1 cellular context compared by ENCODE assay signal in genomic region chr21:36767096-36767495, GRCh38.
TF ChIP-seq lines count a peak whose summit lies in the region.

No MANE protein-coding gene starts in this region.

TF ChIP-seq in H1, 55 proteins besides CTCF, POLR2A, EP300 and RAD21:
- no peak for TF ChIP-seq CREB1 (IDR thresholded peaks at IDR 0.05)
- no peak for TF ChIP-seq EGR1 (IDR thresholded peaks at IDR 0.05; ENCODE audit: borderline replicate concordance, low read depth, low read length)
- no peak for TF ChIP-seq RBBP5 (IDR thresholded peaks at IDR 0.05; ENCODE audit: borderline replicate concordance, low read depth, low read length)
- no peak for TF ChIP-seq CTBP2 (IDR thresholded peaks at IDR 0.05; ENCODE audit: borderline replicate concordance, insufficient read depth, insufficient read length, low read length)
- TF ChIP-seq YY1 (IDR thresholded peaks at IDR 0.05; ENCODE audit: low read depth, low read length): no peak
- no peak for TF ChIP-seq HDAC6 (IDR thresholded peaks at IDR 0.05; ENCODE audit: low read depth, low read length)
- TF ChIP-seq CHD7 (IDR thresholded peaks at IDR 0.05; ENCODE audit: insufficient replicate concordance, low read length): no peak
- no peak for TF ChIP-seq TAF1 (IDR thresholded peaks at IDR 0.05; ENCODE audit: low read depth, low read length)
